Comparison of ENCODE assay signal across 1 cellular context in the genomic region with DNA sequence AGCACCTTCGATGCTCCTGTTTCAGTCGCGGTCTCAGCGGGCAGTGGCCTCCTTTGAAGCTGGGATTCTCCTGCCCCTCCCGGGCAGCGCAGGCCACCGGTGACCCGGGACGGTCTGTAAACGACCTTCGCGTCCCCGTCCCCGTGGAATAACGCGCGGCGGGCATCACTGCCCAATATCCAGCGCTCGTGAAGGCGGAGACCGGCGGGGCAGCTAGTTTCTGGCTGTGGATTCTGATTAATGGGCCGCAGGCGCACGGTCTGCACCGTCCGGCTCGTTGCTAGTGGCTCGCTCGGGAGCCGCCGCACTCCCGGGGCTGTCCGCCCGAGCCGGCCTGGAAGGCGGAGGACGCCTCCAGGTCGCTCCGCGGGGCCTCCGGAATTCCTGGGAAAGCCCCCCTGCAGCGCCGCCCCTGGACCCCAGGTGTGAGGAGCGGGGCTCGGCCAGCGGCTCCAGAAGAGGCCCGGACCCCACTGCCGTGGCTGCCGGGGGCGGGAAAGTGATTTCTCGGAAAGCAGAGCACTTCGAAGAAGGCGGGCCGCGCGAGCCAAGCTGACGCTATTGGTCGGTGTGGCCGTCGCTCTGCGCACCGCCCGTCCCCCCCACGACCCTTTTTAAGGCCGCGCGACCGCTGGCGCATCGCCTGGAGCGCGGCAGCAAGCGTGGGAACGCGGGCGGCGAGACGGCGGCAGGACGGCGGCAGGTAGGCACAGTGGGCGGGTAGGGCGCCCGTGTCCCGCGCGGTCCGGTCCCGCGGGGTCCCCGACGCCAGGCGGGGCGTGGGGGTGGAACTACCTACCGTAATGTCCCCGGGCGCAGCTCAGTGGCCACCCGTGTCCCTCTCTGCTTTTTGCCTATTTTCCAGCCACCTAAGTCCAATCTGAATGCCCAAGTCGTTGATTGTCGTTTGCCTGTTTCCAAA.
TF ChIP-seq lines count a peak whose summit lies in the region.

A gene with protein sequence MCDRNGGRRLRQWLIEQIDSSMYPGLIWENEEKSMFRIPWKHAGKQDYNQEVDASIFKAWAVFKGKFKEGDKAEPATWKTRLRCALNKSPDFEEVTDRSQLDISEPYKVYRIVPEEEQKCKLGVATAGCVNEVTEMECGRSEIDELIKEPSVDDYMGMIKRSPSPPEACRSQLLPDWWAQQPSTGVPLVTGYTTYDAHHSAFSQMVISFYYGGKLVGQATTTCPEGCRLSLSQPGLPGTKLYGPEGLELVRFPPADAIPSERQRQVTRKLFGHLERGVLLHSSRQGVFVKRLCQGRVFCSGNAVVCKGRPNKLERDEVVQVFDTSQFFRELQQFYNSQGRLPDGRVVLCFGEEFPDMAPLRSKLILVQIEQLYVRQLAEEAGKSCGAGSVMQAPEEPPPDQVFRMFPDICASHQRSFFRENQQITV (plus strand): TSS at position 642 of the 922 bp plus-strand sequence. CDS start 3,854 bp downstream, outside the sequence.

TF ChIP-seq in SK-N-SH treated with all-trans-retinoic acid at 6 μM for 48 hours, 23 proteins besides CTCF, POLR2A, EP300 and RAD21 (continued from another document):
- TF ChIP-seq, protein P1, sequence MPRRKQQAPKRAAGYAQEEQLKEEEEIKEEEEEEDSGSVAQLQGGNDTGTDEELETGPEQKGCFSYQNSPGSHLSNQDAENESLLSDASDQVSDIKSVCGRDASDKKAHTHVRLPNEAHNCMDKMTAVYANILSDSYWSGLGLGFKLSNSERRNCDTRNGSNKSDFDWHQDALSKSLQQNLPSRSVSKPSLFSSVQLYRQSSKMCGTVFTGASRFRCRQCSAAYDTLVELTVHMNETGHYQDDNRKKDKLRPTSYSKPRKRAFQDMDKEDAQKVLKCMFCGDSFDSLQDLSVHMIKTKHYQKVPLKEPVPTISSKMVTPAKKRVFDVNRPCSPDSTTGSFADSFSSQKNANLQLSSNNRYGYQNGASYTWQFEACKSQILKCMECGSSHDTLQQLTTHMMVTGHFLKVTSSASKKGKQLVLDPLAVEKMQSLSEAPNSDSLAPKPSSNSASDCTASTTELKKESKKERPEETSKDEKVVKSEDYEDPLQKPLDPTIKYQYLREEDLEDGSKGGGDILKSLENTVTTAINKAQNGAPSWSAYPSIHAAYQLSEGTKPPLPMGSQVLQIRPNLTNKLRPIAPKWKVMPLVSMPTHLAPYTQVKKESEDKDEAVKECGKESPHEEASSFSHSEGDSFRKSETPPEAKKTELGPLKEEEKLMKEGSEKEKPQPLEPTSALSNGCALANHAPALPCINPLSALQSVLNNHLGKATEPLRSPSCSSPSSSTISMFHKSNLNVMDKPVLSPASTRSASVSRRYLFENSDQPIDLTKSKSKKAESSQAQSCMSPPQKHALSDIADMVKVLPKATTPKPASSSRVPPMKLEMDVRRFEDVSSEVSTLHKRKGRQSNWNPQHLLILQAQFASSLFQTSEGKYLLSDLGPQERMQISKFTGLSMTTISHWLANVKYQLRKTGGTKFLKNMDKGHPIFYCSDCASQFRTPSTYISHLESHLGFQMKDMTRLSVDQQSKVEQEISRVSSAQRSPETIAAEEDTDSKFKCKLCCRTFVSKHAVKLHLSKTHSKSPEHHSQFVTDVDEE (CRISPR knock-in tag; IDR thresholded peaks at IDR 0.05) = no peak
- TF ChIP-seq ESRRG (CRISPR knock-in tag; IDR thresholded peaks at IDR 0.05) = no peak
- TF ChIP-seq OSR1 (CRISPR knock-in tag; IDR thresholded peaks at IDR 0.05) = no peak
TF ChIP-seq in SK-N-SH treated with all-trans-retinoic acid at 6 μM for 48 hours: peak in this region for 0.
